ENCODE assay signal across 1 cellular context in genomic region chr17:56851008-56851407, GRCh38.
TF ChIP-seq lines count a peak whose summit lies in the region.

No MANE protein-coding gene starts in this region.

TF ChIP-seq in GM12878, 131 proteins besides CTCF, POLR2A, EP300 and RAD21:
- no peak for TF ChIP-seq SMARCA5 (IDR thresholded peaks at IDR 0.05)
- TF ChIP-seq MTA2 (IDR thresholded peaks at IDR 0.05; ENCODE audit: low read depth) = no peak
- TF ChIP-seq SUPT20H (IDR thresholded peaks at IDR 0.05; ENCODE audit: borderline replicate concordance, control insufficient read depth, low read depth, low read length) = no peak
- TF ChIP-seq HDAC6 (IDR thresholded peaks at IDR 0.05; ENCODE audit: unreplicated experiment) = no peak
- TF ChIP-seq BCL3 (IDR thresholded peaks at IDR 0.05; ENCODE audit: borderline replicate concordance, insufficient read depth, low read depth, low read length, poor library complexity, severe bottlenecking) = no peak
- TF ChIP-seq CEBPB (IDR thresholded peaks at IDR 0.05; ENCODE audit: borderline replicate concordance in 1 of 2, low read depth in 2 of 2, low read length in 2 of 2) = no peak
- TF ChIP-seq SMAD1 (IDR thresholded peaks at IDR 0.05; ENCODE audit: low read depth, partially characterized antibody) = no peak
- TF ChIP-seq SMAD5 (IDR thresholded peaks at IDR 0.05; ENCODE audit: low read depth) = no peak
- no peak for TF ChIP-seq NR2C1 (IDR thresholded peaks at IDR 0.05)
- no peak for TF ChIP-seq BCL11A (IDR thresholded peaks at IDR 0.05; ENCODE audit: low read depth, low read length)
- TF ChIP-seq CHD1 (IDR thresholded peaks at IDR 0.05; ENCODE audit: low read depth, low read length) = no peak
- no peak for TF ChIP-seq SREBF1 (IDR thresholded peaks at IDR 0.05; ENCODE audit: low read length)
- peak; percentile 80 for TF ChIP-seq SPI1 (IDR thresholded peaks at IDR 0.05; ENCODE audit: borderline replicate concordance, insufficient read depth, low read depth, low read length)
- TF ChIP-seq KDM1A (IDR thresholded peaks at IDR 0.05; ENCODE audit: borderline replicate concordance) = no peak
- TF ChIP-seq RUNX3 (IDR thresholded peaks at IDR 0.05; ENCODE audit: low read length) = peak; percentile 19; the same call in 1 of the 2 replicates
